Comparison of ENCODE assay signal across 8 cellular contexts in the genomic region with DNA sequence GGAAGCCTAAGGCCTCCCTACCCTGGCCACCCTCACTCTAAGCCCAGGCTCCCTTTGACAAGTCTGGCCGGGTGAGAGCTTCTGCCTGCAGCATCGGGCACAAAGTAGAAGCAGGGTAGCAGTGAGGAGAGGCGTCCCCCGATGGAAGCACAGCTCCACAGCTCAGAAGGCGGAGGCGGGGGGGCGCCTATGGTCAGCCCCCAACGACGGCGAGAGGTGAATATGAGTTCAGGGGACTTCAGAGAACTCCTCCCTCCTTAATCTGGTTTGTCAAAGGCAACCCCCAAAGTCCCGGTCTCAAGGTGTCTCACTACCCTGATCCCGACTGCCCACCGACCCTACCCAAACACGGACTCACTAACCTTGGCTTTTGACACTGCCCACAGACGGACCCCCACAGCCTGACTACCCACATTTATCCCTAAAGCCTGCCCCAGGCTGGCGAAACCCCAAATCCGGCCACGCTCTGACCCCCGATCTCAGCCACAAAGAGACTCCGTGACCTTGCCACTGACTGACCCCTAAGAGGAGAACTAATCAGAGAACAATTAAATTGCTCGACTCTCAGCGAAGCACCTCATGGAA. TPM values are rescaled to one million over a fixed set of nuclear protein-coding genes. Genes with fewer than 3 reads are reported as not detected.
DNase-seq lines count a peak whose midpoint lies in the region; ATAC-seq lines count a peak whose summit lies in the region.

No MANE protein-coding gene starts in this region.

- DNase-seq in NCI-H1694 treated with DMSO at 0.1 percent for 48 hours (lab: John Stamatoyannopoulos, UW): peak; percentile 36
- DNase-seq in NCI-H1694 (lab: John Stamatoyannopoulos, UW): no peak
- no peak for DNase-seq in activated T-helper 1 cell treated with anti-CD3 and anti-CD28 coated beads, Interleukin-12 subunit alpha, Interleukin-12 subunit beta, Interleukin-2, Interleukin-4 antibody, amounts not matched to agents 30 ng/mL and 10 ng/mL and 1 ng/mL, durations not matched to agents 14 hours and 24 hours and 36 hours (ENCODE audit: low spot score)
- DNase-seq in immature natural killer cell: no peak
- no peak for DNase-seq in substantia nigra (lab: John Stamatoyannopoulos, UW)
- DNase-seq in T1000 (lab: John Stamatoyannopoulos, UW): no peak
- no peak for DNase-seq in stimulated activated CD4-positive, alpha-beta T cell treated with anti-CD3 and anti-CD28 coated beads, Interleukin-4, amount 100 ng/mL, for 24 hours

- ATAC-seq in HG02884 (IDR thresholded peaks at IDR 0.05; ENCODE audit: unreplicated experiment): no peak

- peaks cover 49% of the 10 kb centered on the region for H3K4me1 Mint-ChIP-seq in activated T-helper 1 cell treated with anti-CD3 and anti-CD28 coated beads, Interleukin-12 subunit alpha, Interleukin-12 subunit beta, Interleukin-2, Interleukin-4 antibody, amounts not matched to agents 30 ng/mL and 10 ng/mL and 1 ng/mL, durations not matched to agents 14 hours and 24 hours and 36 hours (ENCODE audit: low read depth)
- peaks cover 25 to 35% of the 10 kb centered on the region in 2 donors for H3K4me1 Mint-ChIP-seq in immature natural killer cell

- H3K27ac ChIP-seq in substantia nigra (ENCODE audit: low read depth, low read length, poor library complexity, severe bottlenecking): peak overlapping the region; percentile 68

- peaks cover 17% of the 10 kb centered on the region for H3K27me3 Mint-ChIP-seq in activated T-helper 1 cell treated with anti-CD3 and anti-CD28 coated beads, Interleukin-12 subunit alpha, Interleukin-12 subunit beta, Interleukin-2, Interleukin-4 antibody, amounts not matched to agents 30 ng/mL and 10 ng/mL and 1 ng/mL, durations not matched to agents 14 hours and 24 hours and 36 hours (ENCODE audit: insufficient read depth)
- H3K27me3 Mint-ChIP-seq in immature natural killer cell (ENCODE audit: low read depth in 3 of 3): peaks cover 3% of the 10 kb centered on the region in 3 donors

- H3K27ac Mint-ChIP-seq in activated T-helper 1 cell treated with anti-CD3 and anti-CD28 coated beads, Interleukin-12 subunit alpha, Interleukin-12 subunit beta, Interleukin-2, Interleukin-4 antibody, amounts not matched to agents 30 ng/mL and 10 ng/mL and 1 ng/mL, durations not matched to agents 14 hours and 24 hours and 36 hours: peak overlapping the region; percentile 80
- H3K27ac Mint-ChIP-seq in immature natural killer cell: peak overlapping the region in 4 of 6 donors; percentile 28 to 61 (median 54)

- peak overlapping the region; percentile 79 for H3K4me3 Mint-ChIP-seq in activated T-helper 1 cell treated with anti-CD3 and anti-CD28 coated beads, Interleukin-12 subunit alpha, Interleukin-12 subunit beta, Interleukin-2, Interleukin-4 antibody, amounts not matched to agents 30 ng/mL and 10 ng/mL and 1 ng/mL, durations not matched to agents 14 hours and 24 hours and 36 hours
- peak overlapping the region; percentile 71 to 86 (median 82) for H3K4me3 Mint-ChIP-seq in immature natural killer cell

- intact Hi-C loops in activated T-helper 1 cell treated with anti-CD3 and anti-CD28 coated beads, Interleukin-12 subunit alpha, Interleukin-12 subunit beta, Interleukin-2, Interleukin-4 antibody, amounts not matched to agents 30 ng/mL and 10 ng/mL and 1 ng/mL, durations not matched to agents 14 hours and 24 hours and 36 hours (cut with micrococcal nuclease): loop anchor here (1.0 kb wide), 2 partner anchors 10 to 65 kb away; no protein-coding TSS in a partner anchor

- H3K9me3 Mint-ChIP-seq in activated T-helper 1 cell treated with anti-CD3 and anti-CD28 coated beads, Interleukin-12 subunit alpha, Interleukin-12 subunit beta, Interleukin-2, Interleukin-4 antibody, amounts not matched to agents 30 ng/mL and 10 ng/mL and 1 ng/mL, durations not matched to agents 14 hours and 24 hours and 36 hours: no peaks in the 10 kb centered on the region
- H3K9me3 Mint-ChIP-seq in immature natural killer cell: no peaks in the 10 kb centered on the region

- peaks cover 4% of the 10 kb centered on the region for H3K36me3 Mint-ChIP-seq in activated T-helper 1 cell treated with anti-CD3 and anti-CD28 coated beads, Interleukin-12 subunit alpha, Interleukin-12 subunit beta, Interleukin-2, Interleukin-4 antibody, amounts not matched to agents 30 ng/mL and 10 ng/mL and 1 ng/mL, durations not matched to agents 14 hours and 24 hours and 36 hours (ENCODE audit: low read depth)
- H3K36me3 Mint-ChIP-seq in immature natural killer cell: no peaks in the 10 kb centered on the region

RNA-seq across cellular contexts. Expression of a gene that starts 5.3 kb away (rescaled TPM):
- 20.8 and 22.9 TPM in 2 replicates for total RNA-seq in activated T-helper 1 cell treated with anti-CD3 and anti-CD28 coated beads, Interleukin-12 subunit alpha, Interleukin-12 subunit beta, Interleukin-2, Interleukin-4 antibody, amounts not matched to agents 30 ng/mL and 10 ng/mL and 1 ng/mL, durations not matched to agents 14 hours and 24 hours and 36 hours
- polyA plus RNA-seq in immature natural killer cell: 1 to 10 TPM in 1 of 3 donors, under 1 TPM in 1, not detected in 1; 0.28 to 2.5 TPM

RNA-seq across cellular contexts. Expression of a gene that starts 23.0 kb away (rescaled TPM):
- total RNA-seq in activated T-helper 1 cell treated with anti-CD3 and anti-CD28 coated beads, Interleukin-12 subunit alpha, Interleukin-12 subunit beta, Interleukin-2, Interleukin-4 antibody, amounts not matched to agents 30 ng/mL and 10 ng/mL and 1 ng/mL, durations not matched to agents 14 hours and 24 hours and 36 hours: 32.0 and 33.5 TPM in 2 replicates
- polyA plus RNA-seq in immature natural killer cell: 1 to 10 TPM in 2 of 3 donors, under 1 TPM in 1; 0.28 to 1.3 (median 1.2) TPM
